Comparison of ENCODE assay signal across 1 cellular context in genomic region chr17:76353599-76354316, GRCh38.
A peak's percentile ranks its signal among the peaks of the same experiment; 100 is the strongest.
TF ChIP-seq lines count a peak whose summit lies in the region.

A gene with protein sequence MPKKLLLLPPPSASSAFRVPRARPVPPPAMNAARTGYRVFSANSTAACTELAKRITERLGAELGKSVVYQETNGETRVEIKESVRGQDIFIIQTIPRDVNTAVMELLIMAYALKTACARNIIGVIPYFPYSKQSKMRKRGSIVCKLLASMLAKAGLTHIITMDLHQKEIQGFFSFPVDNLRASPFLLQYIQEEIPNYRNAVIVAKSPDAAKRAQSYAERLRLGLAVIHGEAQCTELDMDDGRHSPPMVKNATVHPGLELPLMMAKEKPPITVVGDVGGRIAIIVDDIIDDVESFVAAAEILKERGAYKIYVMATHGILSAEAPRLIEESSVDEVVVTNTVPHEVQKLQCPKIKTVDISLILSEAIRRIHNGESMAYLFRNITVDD (minus strand): TSS chr17:76353916. CDS start chr17:76353703, 213 bp downstream.

TF ChIP-seq in HepG2, 621 proteins besides CTCF, POLR2A, EP300 and RAD21 (continued from another document and continues in another):
- TF ChIP-seq, protein P1, sequence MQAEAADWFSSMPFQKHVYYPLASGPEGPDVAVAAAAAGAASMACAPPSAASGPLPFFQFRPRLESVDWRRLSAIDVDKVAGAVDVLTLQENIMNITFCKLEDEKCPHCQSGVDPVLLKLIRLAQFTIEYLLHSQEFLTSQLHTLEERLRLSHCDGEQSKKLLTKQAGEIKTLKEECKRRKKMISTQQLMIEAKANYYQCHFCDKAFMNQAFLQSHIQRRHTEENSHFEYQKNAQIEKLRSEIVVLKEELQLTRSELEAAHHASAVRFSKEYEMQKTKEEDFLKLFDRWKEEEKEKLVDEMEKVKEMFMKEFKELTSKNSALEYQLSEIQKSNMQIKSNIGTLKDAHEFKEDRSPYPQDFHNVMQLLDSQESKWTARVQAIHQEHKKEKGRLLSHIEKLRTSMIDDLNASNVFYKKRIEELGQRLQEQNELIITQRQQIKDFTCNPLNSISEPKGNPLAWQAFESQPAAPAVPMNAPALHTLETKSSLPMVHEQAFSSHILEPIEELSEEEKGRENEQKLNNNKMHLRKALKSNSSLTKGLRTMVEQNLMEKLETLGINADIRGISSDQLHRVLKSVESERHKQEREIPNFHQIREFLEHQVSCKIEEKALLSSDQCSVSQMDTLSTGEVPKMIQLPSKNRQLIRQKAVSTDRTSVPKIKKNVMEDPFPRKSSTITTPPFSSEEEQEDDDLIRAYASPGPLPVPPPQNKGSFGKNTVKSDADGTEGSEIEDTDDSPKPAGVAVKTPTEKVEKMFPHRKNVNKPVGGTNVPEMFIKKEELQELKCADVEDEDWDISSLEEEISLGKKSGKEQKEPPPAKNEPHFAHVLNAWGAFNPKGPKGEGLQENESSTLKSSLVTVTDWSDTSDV (CRISPR knock-in tag; IDR thresholded peaks at IDR 0.05): peak; percentile 61; the same call in 1 of the 2 replicates
- TF ChIP-seq PAXIP1 (CRISPR knock-in tag; conservative IDR thresholded peaks at IDR 0.05) (peak; percentile 78), ZNF720 (CRISPR knock-in tag; IDR thresholded peaks at IDR 0.05) (no peak), PHB2 (IDR thresholded peaks at IDR 0.05; ENCODE audit: partially characterized antibody) (no peak), KLF9 (CRISPR knock-in tag; IDR thresholded peaks at IDR 0.05; ENCODE audit: low read depth) (peak; percentile 88), ZNF558 (CRISPR knock-in tag; IDR thresholded peaks at IDR 0.05; ENCODE audit: borderline replicate concordance) (peak; percentile 91), NFATC3 (CRISPR knock-in tag; IDR thresholded peaks at IDR 0.05) (peak; percentile 96), TCF7 (IDR thresholded peaks at IDR 0.05; ENCODE audit: low read depth) (no peak), NFE2 (CRISPR knock-in tag; IDR thresholded peaks at IDR 0.05) (no peak), JARID2 (CRISPR knock-in tag; IDR thresholded peaks at IDR 0.05; ENCODE audit: insufficient replicate concordance) (no peak), NR2F6 (IDR thresholded peaks at IDR 0.05) (no peak), NR2F6 (CRISPR knock-in tag; IDR thresholded peaks at IDR 0.05) (peak; percentile 56; the same call in 1 of the 2 replicates), FOXK1 (CRISPR knock-in tag; IDR thresholded peaks at IDR 0.05; ENCODE audit: borderline replicate concordance, low read depth) (peak; percentile 92; the same call in 1 of the 2 replicates), GATA4 (IDR thresholded peaks at IDR 0.05; ENCODE audit: borderline replicate concordance, low read depth) (peak; percentile 70), U2AF2 (IDR thresholded peaks at IDR 0.05; ENCODE audit: low read depth, low read length) (no peak), SNAPC2 (CRISPR knock-in tag; IDR thresholded peaks at IDR 0.05) (no peak), IRF2 (CRISPR knock-in tag; IDR thresholded peaks at IDR 0.05) (peak; percentile 93), ZNF597 (CRISPR knock-in tag; IDR thresholded peaks at IDR 0.05) (no peak), ZSCAN22 (CRISPR knock-in tag; IDR thresholded peaks at IDR 0.05) (no peak; the same call in 1 of the 2 replicates), MEF2D (CRISPR knock-in tag; IDR thresholded peaks at IDR 0.05) (no peak; the same call in none of the 2 replicates), GATAD1 (CRISPR knock-in tag; IDR thresholded peaks at IDR 0.05) (peak; percentile 88), NKX3-1 (CRISPR knock-in tag; IDR thresholded peaks at IDR 0.05) (peak; percentile 89), ZNF775 (CRISPR knock-in tag; IDR thresholded peaks at IDR 0.05; ENCODE audit: borderline replicate concordance) (no peak), CEBPG (CRISPR knock-in tag; IDR thresholded peaks at IDR 0.05) (peak; percentile 19; the same call in 1 of the 2 replicates), RAD51 (IDR thresholded peaks at IDR 0.05; ENCODE audit: borderline replicate concordance) (no peak), FOXA3 (CRISPR knock-in tag; IDR thresholded peaks at IDR 0.05) (peak; percentile 63), HNRNPH1 (optimal IDR thresholded peaks at IDR 0.05; ENCODE audit: low read depth, low read length) (peak; percentile 65), ZNF513 (CRISPR knock-in tag; conservative IDR thresholded peaks at IDR 0.05) (0 out of 2 replicates have a peak, but pooled peaks have one; percentile 56), ATF5 (CRISPR knock-in tag; IDR thresholded peaks at IDR 0.05; ENCODE audit: low read depth) (no peak), SAFB2 (CRISPR knock-in tag; IDR thresholded peaks at IDR 0.05; ENCODE audit: borderline replicate concordance, low read depth) (peak; percentile 74; the same call in 1 of the 2 replicates), CBX2 (IDR thresholded peaks at IDR 0.05; ENCODE audit: low read depth, low read length) (no peak), CBX2 (CRISPR knock-in tag; IDR thresholded peaks at IDR 0.05; ENCODE audit: low read depth) (no peak)
- TF ChIP-seq, protein P2, sequence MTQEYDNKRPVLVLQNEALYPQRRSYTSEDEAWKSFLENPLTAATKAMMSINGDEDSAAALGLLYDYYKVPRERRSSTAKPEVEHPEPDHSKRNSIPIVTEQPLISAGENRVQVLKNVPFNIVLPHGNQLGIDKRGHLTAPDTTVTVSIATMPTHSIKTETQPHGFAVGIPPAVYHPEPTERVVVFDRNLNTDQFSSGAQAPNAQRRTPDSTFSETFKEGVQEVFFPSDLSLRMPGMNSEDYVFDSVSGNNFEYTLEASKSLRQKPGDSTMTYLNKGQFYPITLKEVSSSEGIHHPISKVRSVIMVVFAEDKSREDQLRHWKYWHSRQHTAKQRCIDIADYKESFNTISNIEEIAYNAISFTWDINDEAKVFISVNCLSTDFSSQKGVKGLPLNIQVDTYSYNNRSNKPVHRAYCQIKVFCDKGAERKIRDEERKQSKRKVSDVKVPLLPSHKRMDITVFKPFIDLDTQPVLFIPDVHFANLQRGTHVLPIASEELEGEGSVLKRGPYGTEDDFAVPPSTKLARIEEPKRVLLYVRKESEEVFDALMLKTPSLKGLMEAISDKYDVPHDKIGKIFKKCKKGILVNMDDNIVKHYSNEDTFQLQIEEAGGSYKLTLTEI (CRISPR knock-in tag; conservative IDR thresholded peaks at IDR 0.05): no peak
- TF ChIP-seq, protein P3, sequence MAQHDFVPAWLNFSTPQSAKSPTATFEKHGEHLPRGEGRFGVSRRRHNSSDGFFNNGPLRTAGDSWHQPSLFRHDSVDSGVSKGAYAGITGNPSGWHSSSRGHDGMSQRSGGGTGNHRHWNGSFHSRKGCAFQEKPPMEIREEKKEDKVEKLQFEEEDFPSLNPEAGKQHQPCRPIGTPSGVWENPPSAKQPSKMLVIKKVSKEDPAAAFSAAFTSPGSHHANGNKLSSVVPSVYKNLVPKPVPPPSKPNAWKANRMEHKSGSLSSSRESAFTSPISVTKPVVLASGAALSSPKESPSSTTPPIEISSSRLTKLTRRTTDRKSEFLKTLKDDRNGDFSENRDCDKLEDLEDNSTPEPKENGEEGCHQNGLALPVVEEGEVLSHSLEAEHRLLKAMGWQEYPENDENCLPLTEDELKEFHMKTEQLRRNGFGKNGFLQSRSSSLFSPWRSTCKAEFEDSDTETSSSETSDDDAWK (CRISPR knock-in tag; IDR thresholded peaks at IDR 0.05): no peak
- TF ChIP-seq, protein P4, sequence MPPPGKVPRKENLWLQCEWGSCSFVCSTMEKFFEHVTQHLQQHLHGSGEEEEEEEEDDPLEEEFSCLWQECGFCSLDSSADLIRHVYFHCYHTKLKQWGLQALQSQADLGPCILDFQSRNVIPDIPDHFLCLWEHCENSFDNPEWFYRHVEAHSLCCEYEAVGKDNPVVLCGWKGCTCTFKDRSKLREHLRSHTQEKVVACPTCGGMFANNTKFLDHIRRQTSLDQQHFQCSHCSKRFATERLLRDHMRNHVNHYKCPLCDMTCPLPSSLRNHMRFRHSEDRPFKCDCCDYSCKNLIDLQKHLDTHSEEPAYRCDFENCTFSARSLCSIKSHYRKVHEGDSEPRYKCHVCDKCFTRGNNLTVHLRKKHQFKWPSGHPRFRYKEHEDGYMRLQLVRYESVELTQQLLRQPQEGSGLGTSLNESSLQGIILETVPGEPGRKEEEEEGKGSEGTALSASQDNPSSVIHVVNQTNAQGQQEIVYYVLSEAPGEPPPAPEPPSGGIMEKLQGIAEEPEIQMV (CRISPR knock-in tag; IDR thresholded peaks at IDR 0.05; ENCODE audit: low read depth): peak; percentile 79; the same call in 1 of the 2 replicates
- TF ChIP-seq, protein P5, sequence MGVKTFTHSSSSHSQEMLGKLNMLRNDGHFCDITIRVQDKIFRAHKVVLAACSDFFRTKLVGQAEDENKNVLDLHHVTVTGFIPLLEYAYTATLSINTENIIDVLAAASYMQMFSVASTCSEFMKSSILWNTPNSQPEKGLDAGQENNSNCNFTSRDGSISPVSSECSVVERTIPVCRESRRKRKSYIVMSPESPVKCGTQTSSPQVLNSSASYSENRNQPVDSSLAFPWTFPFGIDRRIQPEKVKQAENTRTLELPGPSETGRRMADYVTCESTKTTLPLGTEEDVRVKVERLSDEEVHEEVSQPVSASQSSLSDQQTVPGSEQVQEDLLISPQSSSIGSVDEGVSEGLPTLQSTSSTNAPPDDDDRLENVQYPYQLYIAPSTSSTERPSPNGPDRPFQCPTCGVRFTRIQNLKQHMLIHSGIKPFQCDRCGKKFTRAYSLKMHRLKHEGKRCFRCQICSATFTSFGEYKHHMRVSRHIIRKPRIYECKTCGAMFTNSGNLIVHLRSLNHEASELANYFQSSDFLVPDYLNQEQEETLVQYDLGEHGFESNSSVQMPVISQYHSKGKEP (CRISPR knock-in tag; IDR thresholded peaks at IDR 0.05): 0 out of 2 replicates have a peak, but pooled peaks have one; percentile 73
